ENCODE assay signal across 23 cellular contexts in the genomic region with DNA sequence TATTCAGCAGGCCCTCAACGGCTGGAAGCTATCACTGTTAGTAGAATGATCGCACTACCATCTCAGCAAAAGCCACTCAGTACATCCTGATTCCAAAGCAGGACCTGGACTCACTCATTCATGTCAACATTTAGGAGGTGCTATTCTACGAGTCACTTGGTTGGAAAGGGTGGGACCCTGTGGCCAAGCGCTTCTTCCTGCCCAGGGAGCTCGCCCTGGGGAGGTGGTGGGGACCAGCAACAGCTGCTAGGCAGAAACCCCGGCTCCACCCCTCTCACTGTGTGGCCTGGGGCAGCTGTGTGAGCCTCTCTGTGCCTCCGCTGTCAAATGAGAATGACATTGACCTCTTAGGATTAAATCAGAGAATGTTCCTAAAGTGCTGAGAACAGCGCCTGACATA.
"Had no signal": no experiment of that assay in that cellular context is flagged by ENCODE, and none has a peak within 500 bp of the region (broad histone marks: within the 10 kb centered on the region; RNA-seq: fewer than 3 reads in every experiment).

No MANE protein-coding gene starts in this region.

- H3K9me3 ChIP-seq: mucosa of descending colon, psoas muscle, suprapubic skin, thyroid gland had no signal

- ATAC-seq: esophagus mucosa, heart left ventricle, left lobe of liver, mucosa of descending colon, natural killer cell, psoas muscle, sciatic nerve had no signal

- H3K9me3 Mint-ChIP-seq: natural killer cell, type B pancreatic cell had no signal

- H3K4me3 ChIP-seq: coronary artery, heart left ventricle, mucosa of descending colon, psoas muscle, skin epidermis, suprapubic skin, thyroid gland had no signal

- H3K79me2 ChIP-seq: parathyroid adenoma had no signal

- DNase-seq: dorsolateral prefrontal cortex; effector CD8-positive, alpha-beta T cell; heart left ventricle; hippocampal formation; kidney glomerular epithelial cell; mammary epithelial cell; mucosa of descending colon; natural killer cell; psoas muscle; retina; stimulated activated CD4-positive, alpha-beta T cell treated with anti-CD3 and anti-CD28 coated beads, Interleukin-12 subunit alpha, Interleukin-12 subunit beta, amount 100 ng/mL, for 4 hours; stimulated activated naive CD4-positive, alpha-beta T cell treated with Interleukin-2 at 50 U/mL for 16 hours; thyroid gland had no signal

- H3K27ac ChIP-seq: coronary artery, heart left ventricle, parathyroid adenoma, psoas muscle, skin epidermis, suprapubic skin, thyroid gland had no signal

- H3K4me1 ChIP-seq: heart left ventricle, parathyroid adenoma, psoas muscle, suprapubic skin had no signal

- H3K27me3 ChIP-seq: dorsolateral prefrontal cortex, heart left ventricle, suprapubic skin, thyroid gland had no signal

- H3K4me3 Mint-ChIP-seq: natural killer cell, type B pancreatic cell had no signal

- H2AFZ ChIP-seq: parathyroid adenoma had no signal

- H3K27ac Mint-ChIP-seq: type B pancreatic cell had no signal

- H3K36me3 Mint-ChIP-seq: natural killer cell had no signal

- H3K36me3 ChIP-seq: heart left ventricle, suprapubic skin, thyroid gland had no signal

- H3K9ac ChIP-seq: parathyroid adenoma had no signal

- FAIRE-seq: frontal cortex, urothelium cell line had no signal
